8 cellular contexts compared by ENCODE assay signal in the genomic region with DNA sequence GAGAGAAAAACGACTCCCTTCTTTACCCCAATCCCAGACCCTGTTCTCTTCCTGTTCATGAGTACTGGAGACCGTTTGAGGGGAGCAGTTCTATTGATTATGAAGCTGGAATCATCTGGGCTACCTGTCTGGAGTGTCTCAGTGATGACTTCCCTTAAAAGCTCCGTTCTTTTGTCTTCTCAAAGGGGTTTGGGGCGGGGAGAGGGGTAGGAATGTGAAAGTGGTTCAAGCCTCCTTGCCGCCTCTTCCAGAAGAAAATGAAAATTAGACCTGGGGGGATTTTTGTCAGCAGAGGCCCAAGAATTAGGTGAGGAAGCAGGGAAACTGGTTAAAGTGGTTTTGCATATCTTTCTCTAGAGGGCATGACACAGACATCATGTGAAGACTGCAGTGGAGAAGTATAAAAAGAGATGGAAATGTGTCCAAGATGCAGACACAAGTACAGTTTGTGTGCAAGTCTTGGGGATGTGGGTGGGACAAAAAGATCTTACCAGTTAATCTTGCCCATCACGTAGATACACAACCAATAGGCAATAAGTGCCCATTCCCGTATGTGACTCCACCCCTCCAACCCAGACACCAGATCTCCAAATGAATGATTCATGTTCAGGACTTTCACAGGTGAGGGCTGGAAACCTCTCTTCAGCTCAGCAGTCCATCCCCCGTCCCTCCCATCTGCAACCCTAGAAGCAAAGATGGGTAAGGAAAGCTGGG. TPM values are rescaled to one million over a fixed set of nuclear protein-coding genes. Genes with fewer than 3 reads are reported as not detected.
DNase-seq lines count a peak whose midpoint lies in the region; ATAC-seq and TF ChIP-seq lines count a peak whose summit lies in the region.

No MANE protein-coding gene starts in this region.

- 49 to 68% (median 63%) methylated on average over 8 of the region's 8 CpGs for WGBS in spleen, 5 donors

- no peaks in the 10 kb centered on the region for H3K79me2 ChIP-seq in KMS-11 (ENCODE audit: insufficient read depth, low read depth)

- H3K4me3 Mint-ChIP-seq in activated naive CD8-positive, alpha-beta T cell, result peak overlapping the region; percentile 41

- H3K36me3 ChIP-seq in KMS-11 (ENCODE audit: insufficient read depth) (no peaks in the 10 kb centered on the region), iPS-15b (ENCODE audit: control insufficient read depth, insufficient read depth, low read length) (no peaks in the 10 kb centered on the region), spleen (no peaks in the 10 kb centered on the region)

- H3K4me2 ChIP-seq in KMS-11, result peak overlapping the region; percentile 74

- no peaks in the 10 kb centered on the region for H4K20me1 ChIP-seq in KMS-11 (ENCODE audit: insufficient read depth)

- DNase-seq in DMS153 (lab: John Stamatoyannopoulos, UW) (peak; percentile 74), spleen (no peak), NCI-H2171 (lab: John Stamatoyannopoulos, UW) (no peak), GM20000 (ENCODE audit: low spot score) (no peak)

- no peak for ATAC-seq in HG03045 (IDR thresholded peaks at IDR 0.05; ENCODE audit: unreplicated experiment)

- no peak overlapping the region for H3K4me3 ChIP-seq in KMS-11 (IDR thresholded peaks at IDR 0.05; ENCODE audit: insufficient read depth, low read depth, low read length)
- peak overlapping the region; percentile 38 for H3K4me3 ChIP-seq in iPS-15b (ENCODE audit: low read depth, low read length)
- H3K4me3 ChIP-seq in spleen, result peak overlapping the region in 5 of 8 donors; percentile 20 to 67 (median 33)

- H3K27ac ChIP-seq in KMS-11, result peak overlapping the region; percentile 32
- peak overlapping the region in 2 of 8 donors; percentile 5 to 77 for H3K27ac ChIP-seq in spleen

- H3K9ac ChIP-seq in KMS-11, result no peak overlapping the region
- H3K9ac ChIP-seq in iPS-15b (ENCODE audit: low read depth, low read length), result no peak overlapping the region

- H2AFZ ChIP-seq in KMS-11 (ENCODE audit: low read depth), result no peak overlapping the region

- no peak for TF ChIP-seq POLR2A in spleen (IDR thresholded peaks at IDR 0.05)

- no peaks in the 10 kb centered on the region for H3K9me3 Mint-ChIP-seq in activated naive CD8-positive, alpha-beta T cell (ENCODE audit: low read depth)

- no peaks in the 10 kb centered on the region for H3K27me3 Mint-ChIP-seq in activated naive CD8-positive, alpha-beta T cell

- H3K9me3 ChIP-seq in iPS-15b (ENCODE audit: control insufficient read depth, insufficient read depth, low read length) (no peaks in the 10 kb centered on the region), spleen (no peaks in the 10 kb centered on the region)

- intact Hi-C loops in spleen (cut with DNase I; ENCODE audit: low total_unique reads), result no loop called here

- peaks cover 45% of the 10 kb centered on the region for H3K4me1 ChIP-seq in KMS-11 (ENCODE audit: low read depth, poor library complexity, severe bottlenecking)
- H3K4me1 ChIP-seq in iPS-15b (ENCODE audit: control insufficient read depth, insufficient read depth, low read length), result peaks cover 16% of the 10 kb centered on the region
- H3K4me1 ChIP-seq in spleen, result peaks cover 0 to 45% (median 29%) of the 10 kb centered on the region in 6 donors

- H3K27me3 ChIP-seq in KMS-11 (ENCODE audit: insufficient read depth, low read depth) (no peaks in the 10 kb centered on the region), iPS-15b (ENCODE audit: control insufficient read depth, insufficient read depth, low read length) (no peaks in the 10 kb centered on the region), spleen (replicated peaks in 1 of 7) (no peaks in the 10 kb centered on the region)

- peak overlapping the region; percentile 61 for H3K27ac Mint-ChIP-seq in activated naive CD8-positive, alpha-beta T cell

- no peaks in the 10 kb centered on the region for H3K36me3 Mint-ChIP-seq in activated naive CD8-positive, alpha-beta T cell

- TF ChIP-seq CTCF in KMS-11 (conservative IDR thresholded peaks at IDR 0.05; ENCODE audit: low read depth, low read length) (0 out of 2 replicates have a peak, but pooled peaks have one; percentile 20), spleen (IDR thresholded peaks at IDR 0.05 in 8 of 11, conservative IDR thresholded peaks at IDR 0.05 in 3 of 11) (no peak), GM20000 (IDR thresholded peaks at IDR 0.05; ENCODE audit: extremely low read depth, missing control alignments) (no peak)

- H3K4me1 Mint-ChIP-seq in activated naive CD8-positive, alpha-beta T cell (ENCODE audit: low read depth), result peaks cover 22% of the 10 kb centered on the region

RNA-seq across cellular contexts. Expression of gene MTMR11, which starts 0.5 kb away (rescaled TPM):
- total RNA-seq in spleen, result 10 to 100 TPM in 2 of 7 donors, 1 to 10 TPM in 5; 4.4 to 16.2 (median 6.6) TPM
- 1 to 10 TPM; 1.4 to 3.3 (median 2.1) TPM for polyA plus RNA-seq in spleen

RNA-seq across cellular contexts. Expression of gene SF3B4, which starts 9.5 kb away (rescaled TPM):
- 10 to 100 TPM; 17.6 to 43.8 (median 40.5) TPM for total RNA-seq in spleen
- 10 to 100 TPM; 19.7 to 27.8 (median 24.6) TPM for polyA plus RNA-seq in spleen

RNA-seq across cellular contexts. Expression of gene SV2A, which starts 19.5 kb away (rescaled TPM):
- 1 to 10 TPM; 1.1 to 3.7 (median 2.5) TPM for total RNA-seq in spleen
- polyA plus RNA-seq in spleen, result under 1 TPM; 0.43 to 0.90 (median 0.64) TPM

RNA-seq across cellular contexts. Expression of gene BOLA1, which starts 37.8 kb away (rescaled TPM):
- 10 to 100 TPM in 6 of 7 donors, 1 to 10 TPM in 1; 8.3 to 22.6 (median 14.7) TPM for total RNA-seq in spleen
- 10 to 100 TPM; 27.1 to 34.6 (median 33.9) TPM for polyA plus RNA-seq in spleen
